Comparison of ENCODE assay signal across 15 cellular contexts in genomic region chr21:17416139-17416538, GRCh38.
DNase-seq lines count a peak whose midpoint lies in the region; ATAC-seq and TF ChIP-seq lines count a peak whose summit lies in the region.
"Had no signal": no experiment of that assay in that cellular context is flagged by ENCODE, and none has a peak within 500 bp of the region (broad histone marks: within the 10 kb centered on the region; RNA-seq: fewer than 3 reads in every experiment).

No MANE protein-coding gene starts in this region.

- no peak for TF ChIP-seq CTCF in breast epithelium (IDR thresholded peaks at IDR 0.05)
- TF ChIP-seq CTCF in mammary epithelial cell (conservative IDR thresholded peaks at IDR 0.05 in 1 of 2, IDR thresholded peaks at IDR 0.05 in 1 of 2; ENCODE audit: extremely low read depth in 1 of 2, insufficient read depth in 1 of 2, low read depth in 1 of 2, low read length in 2 of 2), result no peak
- TF ChIP-seq CTCF in dorsolateral prefrontal cortex (IDR thresholded peaks at IDR 0.05 in 54 of 56, conservative IDR thresholded peaks at IDR 0.05 in 2 of 56; ENCODE audit: low read depth in 1 of 56, partially characterized antibody in 56 of 56), result no peak
- TF ChIP-seq CTCF in nephron (IDR thresholded peaks at IDR 0.05; ENCODE audit: unreplicated experiment in 3 of 3), result no peak

- DNase-seq in breast epithelium (ENCODE audit: low spot score in 2 of 2), result no peak
- DNase-seq in mammary epithelial cell, result no peak
- no peak for DNase-seq in dorsolateral prefrontal cortex
- no peak for DNase-seq in NCI-H1092 (lab: John Stamatoyannopoulos, UW)
- no peak for DNase-seq in SW 1271 (lab: John Stamatoyannopoulos, UW)
- DNase-seq: CD8-positive, alpha-beta T cell; KBM-7; NCI-H345; NCI-H526 treated with DMSO at 0.1 percent for 48 hours; SIG-M5 had no signal

- H4K20me1 ChIP-seq in mammary epithelial cell (ENCODE audit: insufficient read depth, low read length), result no peaks in the 10 kb centered on the region
- H4K20me1 ChIP-seq: BLaER1 had no signal

- H3K27me3 ChIP-seq in breast epithelium, result no peaks in the 10 kb centered on the region
- peaks cover 3% of the 10 kb centered on the region for H3K27me3 ChIP-seq in mammary epithelial cell (ENCODE audit: insufficient read depth, low read length)
- H3K27me3 ChIP-seq in dorsolateral prefrontal cortex, result no peaks in the 10 kb centered on the region
- H3K27me3 ChIP-seq: BLaER1 had no signal

- H3K27me3 Mint-ChIP-seq in nephron (ENCODE audit: low read depth), result peaks cover 9% of the 10 kb centered on the region

- CTCF ChIA-PET in mammary epithelial cell (lab: Charles Lee; ENCODE audit: low non-redundant PET), result no interaction called here

- H3K27ac Mint-ChIP-seq in nephron, result peak overlapping the region; percentile 47 to 94 (median 85)
- H3K27ac Mint-ChIP-seq: CD8-positive, alpha-beta T cell had no signal

- H3K4me3 Mint-ChIP-seq in nephron, result no peak overlapping the region
- H3K4me3 Mint-ChIP-seq: CD8-positive, alpha-beta T cell had no signal

- dilution Hi-C loops in mammary epithelial cell (cut with HindIII; ENCODE audit: low sequenced_read_pairs), result no loop called here

- H2AFZ ChIP-seq in mammary epithelial cell (ENCODE audit: low read depth, low read length), result no peak overlapping the region

- 57% methylated on average over 2 of the region's 2 CpGs for WGBS in mammary epithelial cell (ENCODE audit: low coverage, missing lambda C conversion rate)

- peaks cover 28% of the 10 kb centered on the region for H3K4me1 Mint-ChIP-seq in nephron

- no peaks in the 10 kb centered on the region for H3K9me3 ChIP-seq in breast epithelium
- H3K9me3 ChIP-seq in mammary epithelial cell (replicated peaks; ENCODE audit: insufficient read depth, low read length), result no peaks in the 10 kb centered on the region

- H3K4me3 ChIP-seq in breast epithelium, result no peak overlapping the region
- H3K4me3 ChIP-seq in mammary epithelial cell (replicated peaks in 1 of 3; ENCODE audit: insufficient read depth in 1 of 3, low read depth in 2 of 3, low read length in 3 of 3), result no peak overlapping the region
- H3K4me3 ChIP-seq in dorsolateral prefrontal cortex, result no peak overlapping the region
- H3K4me3 ChIP-seq: BLaER1 had no signal

- no peaks in the 10 kb centered on the region for H3K36me3 Mint-ChIP-seq in nephron (ENCODE audit: low read depth)
- H3K36me3 Mint-ChIP-seq: CD8-positive, alpha-beta T cell had no signal

- H3K4me2 ChIP-seq in mammary epithelial cell (ENCODE audit: insufficient read depth, low read depth, low read length), result no peak overlapping the region
- H3K4me2 ChIP-seq: BLaER1 had no signal

- no peak for TF ChIP-seq POLR2A in breast epithelium (IDR thresholded peaks at IDR 0.05)

- in situ Hi-C loops in mammary epithelial cell (cut with MboI; ENCODE audit: low sequenced_read_pairs in 2 of 2), result no loop called here

- H3K36me3 ChIP-seq in breast epithelium (no peaks in the 10 kb centered on the region), mammary epithelial cell (ENCODE audit: insufficient read depth, low read length) (no peaks in the 10 kb centered on the region)
- H3K36me3 ChIP-seq: BLaER1 had no signal

- H3K9me3 Mint-ChIP-seq in nephron, result no peaks in the 10 kb centered on the region
- H3K9me3 Mint-ChIP-seq: CD8-positive, alpha-beta T cell had no signal

- H3K79me2 ChIP-seq in mammary epithelial cell (ENCODE audit: insufficient read depth, low read length), result no peaks in the 10 kb centered on the region

- H3K9ac ChIP-seq in mammary epithelial cell (ENCODE audit: insufficient read depth, low read length), result no peak overlapping the region
- H3K9ac ChIP-seq: BLaER1 had no signal

- H3K27ac ChIP-seq in breast epithelium, result peak overlapping the region; percentile 21 to 40
- no peak overlapping the region for H3K27ac ChIP-seq in mammary epithelial cell (ENCODE audit: insufficient read depth, low read depth, low read length)
- H3K27ac ChIP-seq in dorsolateral prefrontal cortex, result peak overlapping the region in 53 of 59 donors; percentile 1 to 87 (median 75)
- H3K27ac ChIP-seq: 22Rv1, BLaER1 had no signal

- H3K4me1 ChIP-seq in breast epithelium (no peaks in the 10 kb centered on the region), mammary epithelial cell (ENCODE audit: insufficient read depth, low read length) (no peaks in the 10 kb centered on the region)
- H3K4me1 ChIP-seq: BLaER1 had no signal

- BruUV-seq in mammary epithelial cell (replicated peaks; lab: Mats Ljungman, UMichigan), result no TSS peak

- no peak for ATAC-seq in GM19035 (IDR thresholded peaks at IDR 0.05; ENCODE audit: unreplicated experiment)
- no peak for ATAC-seq in GM21423 (IDR thresholded peaks at IDR 0.05; ENCODE audit: unreplicated experiment)
- ATAC-seq: CD8-positive, alpha-beta T cell had no signal

- intact Hi-C loops in breast epithelium (cut with DNase I; ENCODE audit: low total_unique reads), result no loop called here
- intact Hi-C loops in mammary epithelial cell (cut with micrococcal nuclease), result no loop called here
- intact Hi-C loops in dorsolateral prefrontal cortex (cut with DNase I), result no loop called here
